27 cellular contexts compared by ENCODE assay signal in the genomic region with DNA sequence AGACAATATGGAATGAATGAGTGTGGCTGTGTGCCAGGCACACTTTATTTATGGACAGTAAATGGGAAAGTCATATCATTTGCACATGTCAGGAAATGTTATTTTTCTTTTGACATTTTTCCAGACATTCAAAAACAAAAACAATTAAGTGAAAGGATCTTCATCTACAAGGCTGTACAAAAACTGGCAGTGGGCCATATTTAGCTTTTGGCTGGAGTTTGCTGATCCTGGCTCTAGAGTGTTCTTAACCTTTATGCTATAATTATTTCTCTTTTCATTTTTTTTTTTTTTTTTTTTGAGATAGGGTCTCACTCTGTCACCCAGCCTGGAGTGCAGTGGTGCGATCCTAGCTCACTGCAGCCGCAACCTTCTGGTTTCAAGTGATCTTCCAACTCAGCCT. TPM values are rescaled to one million over a fixed set of nuclear protein-coding genes. Genes with fewer than 3 reads are reported as not detected.
"Had no signal": no experiment of that assay in that cellular context is flagged by ENCODE, and none has a peak within 500 bp of the region (broad histone marks: within the 10 kb centered on the region; RNA-seq: fewer than 3 reads in every experiment).

No MANE protein-coding gene starts in this region.

- H3K27me3 Mint-ChIP-seq: central memory CD8-positive, alpha-beta T cell had no signal

- H3K4me1 Mint-ChIP-seq: endodermal cell had no signal

- H3K36me3 Mint-ChIP-seq: activated naive CD8-positive, alpha-beta T cell treated with anti-CD3 and anti-CD28 coated beads, Interleukin-2, amount 10 ng/mL, durations not matched to agents 7 days and 5 days; naive thymus-derived CD4-positive, alpha-beta T cell; neural progenitor cell had no signal

- H2AFZ ChIP-seq: hepatocyte, neural progenitor cell had no signal

- H3K4me2 ChIP-seq: hepatocyte, neural progenitor cell had no signal

- H3K4me3 ChIP-seq: breast epithelium, hepatocyte, left lung, lung, neural progenitor cell, prostate gland, right atrium auricular region, thyroid gland, upper lobe of right lung had no signal

- H3K4me1 ChIP-seq: breast epithelium, neural progenitor cell, prostate gland, thyroid gland had no signal

- H3K4me3 Mint-ChIP-seq: activated CD4-positive, alpha-beta memory T cell treated with anti-CD3 and anti-CD28 coated beads, Interleukin-2, amount 10 ng/mL, durations not matched to agents 7 days and 5 days; activated CD4-positive, alpha-beta T cell treated with anti-CD3 and anti-CD28 coated beads, Interleukin-2, amount 10 ng/mL, durations not matched to agents 24 days and 14 days; activated naive CD4-positive, alpha-beta T cell treated with anti-CD3 and anti-CD28 coated beads for 36 hours; activated naive CD8-positive, alpha-beta T cell treated with anti-CD3 and anti-CD28 coated beads, Interleukin-2, amount 10 ng/mL, durations not matched to agents 7 days and 5 days; activated T-cell treated with anti-CD3 and anti-CD28 coated beads, Interleukin-2, amount 50 U/mL, for 72 hours; central memory CD8-positive, alpha-beta T cell; endodermal cell; naive thymus-derived CD4-positive, alpha-beta T cell; neural progenitor cell; stimulated activated naive CD8-positive, alpha-beta T cell treated with anti-CD3 and anti-CD28 coated beads, Interleukin-15, Interleukin-2, amounts not matched to agents 100 ng/mL and 50 ng/mL, for 24 hours had no signal

- H3K36me3 ChIP-seq: breast epithelium, left lung, neural progenitor cell, prostate gland, right atrium auricular region, thyroid gland, upper lobe of right lung had no signal

- DNase-seq: activated CD4-positive, alpha-beta memory T cell treated with anti-CD3 and anti-CD28 coated beads, Interleukin-2, amount 10 ng/mL, durations not matched to agents 7 days and 5 days; activated CD4-positive, alpha-beta T cell treated with anti-CD3 and anti-CD28 coated beads, Interleukin-2, amount 10 ng/mL, durations not matched to agents 24 days and 14 days; activated effector memory CD4-positive, alpha-beta T cell treated with Interleukin-2 at 50 U/mL for 16 hours; activated naive CD4-positive, alpha-beta T cell treated with anti-CD3 and anti-CD28 coated beads for 36 hours; activated naive CD8-positive, alpha-beta T cell treated with anti-CD3 and anti-CD28 coated beads, Interleukin-2, amount 10 ng/mL, durations not matched to agents 7 days and 5 days; activated T-cell treated with anti-CD3 and anti-CD28 coated beads, Interleukin-2, amount 50 U/mL, for 72 hours; amniotic stem cell; endodermal cell; glutamatergic neuron; kidney glomerular epithelial cell; left lung; naive thymus-derived CD4-positive, alpha-beta T cell; stimulated activated CD4-positive, alpha-beta T cell treated with anti-CD3 and anti-CD28 coated beads, Interleukin-4, amount 100 ng/mL, for 24 hours; thyroid gland; upper lobe of right lung had no signal

- FAIRE-seq: colon, frontal cortex had no signal

- H3K79me2 ChIP-seq: hepatocyte had no signal

- H3K9ac ChIP-seq: neural progenitor cell had no signal

- H3K27ac ChIP-seq: breast epithelium, hepatocyte, left lung, neural progenitor cell, prostate gland, right atrium auricular region, thyroid gland, upper lobe of right lung had no signal

- H3K9me3 Mint-ChIP-seq: activated CD4-positive, alpha-beta memory T cell treated with anti-CD3 and anti-CD28 coated beads, Interleukin-2, amount 10 ng/mL, durations not matched to agents 7 days and 5 days; activated CD4-positive, alpha-beta T cell treated with anti-CD3 and anti-CD28 coated beads, Interleukin-2, amount 10 ng/mL, durations not matched to agents 24 days and 14 days; activated naive CD4-positive, alpha-beta T cell treated with anti-CD3 and anti-CD28 coated beads for 36 hours; activated naive CD8-positive, alpha-beta T cell treated with anti-CD3 and anti-CD28 coated beads, Interleukin-2, amount 10 ng/mL, durations not matched to agents 7 days and 5 days; activated T-cell treated with anti-CD3 and anti-CD28 coated beads, Interleukin-2, amount 50 U/mL, for 72 hours; central memory CD8-positive, alpha-beta T cell; naive thymus-derived CD4-positive, alpha-beta T cell; neural progenitor cell; stimulated activated naive CD8-positive, alpha-beta T cell treated with anti-CD3 and anti-CD28 coated beads, Interleukin-15, Interleukin-2, amounts not matched to agents 100 ng/mL and 50 ng/mL, for 24 hours had no signal

- ATAC-seq: activated CD4-positive, CD25-positive, alpha-beta regulatory T cell treated with anti-CD3 and anti-CD28 coated beads, Interleukin-2, amount 50 U/mL, for 24 hours; activated T-cell treated with anti-CD3 and anti-CD28 coated beads, Interleukin-2, amount 50 U/mL, for 72 hours; left lung; naive thymus-derived CD4-positive, alpha-beta T cell; upper lobe of right lung had no signal

- H3K27ac Mint-ChIP-seq: activated CD4-positive, alpha-beta memory T cell treated with anti-CD3 and anti-CD28 coated beads, Interleukin-2, amount 10 ng/mL, durations not matched to agents 7 days and 5 days; activated CD4-positive, alpha-beta T cell treated with anti-CD3 and anti-CD28 coated beads, Interleukin-2, amount 10 ng/mL, durations not matched to agents 24 days and 14 days; activated naive CD4-positive, alpha-beta T cell treated with anti-CD3 and anti-CD28 coated beads for 36 hours; activated naive CD8-positive, alpha-beta T cell treated with anti-CD3 and anti-CD28 coated beads, Interleukin-2, amount 10 ng/mL, durations not matched to agents 7 days and 5 days; activated T-cell treated with anti-CD3 and anti-CD28 coated beads, Interleukin-2, amount 50 U/mL, for 72 hours; endodermal cell; neural progenitor cell; stimulated activated naive CD8-positive, alpha-beta T cell treated with anti-CD3 and anti-CD28 coated beads, Interleukin-15, Interleukin-2, amounts not matched to agents 100 ng/mL and 50 ng/mL, for 24 hours had no signal

- H3K27me3 ChIP-seq: breast epithelium, hepatocyte, left lung, right atrium auricular region, thyroid gland, upper lobe of right lung had no signal

- H3K9me3 ChIP-seq: breast epithelium, left lung, prostate gland, right atrium auricular region, thyroid gland, upper lobe of right lung had no signal

RNA-seq across cellular contexts. Expression of a gene that starts 6.5 kb away (rescaled TPM):
- polyA plus RNA-seq: naive thymus-derived CD4-positive, alpha-beta T cell had no signal

RNA-seq across cellular contexts. Expression of a gene that starts 22.2 kb away (rescaled TPM):
- total RNA-seq: osteocyte had no signal

RNA-seq across cellular contexts. Expression of a gene that starts 42.7 kb away (rescaled TPM):
- total RNA-seq: frontal cortex, osteocyte had no signal
